In the genomic region with DNA sequence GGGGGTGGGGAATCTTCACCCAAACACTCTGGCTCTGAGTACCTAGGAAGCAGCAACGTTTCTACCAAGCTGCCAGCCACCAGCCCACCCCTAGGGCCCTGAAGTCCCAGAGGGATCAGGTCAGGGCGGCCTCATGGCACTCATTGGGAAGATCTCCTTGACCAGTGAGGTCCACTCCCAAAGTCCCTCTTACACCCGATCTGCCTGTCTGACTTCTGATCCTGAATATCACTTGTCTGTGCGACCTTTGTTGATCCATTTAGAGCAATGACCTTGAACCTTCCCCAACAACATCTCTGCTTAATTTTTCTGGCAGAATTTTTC, we compare ENCODE assay signal across 10 cellular contexts. TPM values are rescaled to one million over a fixed set of nuclear protein-coding genes. Genes with fewer than 3 reads are reported as not detected.
DNase-seq lines count a peak whose midpoint lies in the region; ATAC-seq and TF ChIP-seq lines count a peak whose summit lies in the region.
"Had no signal": no experiment of that assay in that cellular context is flagged by ENCODE, and none has a peak within 500 bp of the region (broad histone marks: within the 10 kb centered on the region; RNA-seq: fewer than 3 reads in every experiment).

No MANE protein-coding gene starts in this region.

- DNase-seq in stimulated activated naive CD8-positive, alpha-beta T cell treated with anti-CD3 and anti-CD28 coated beads, Interleukin-15, Interleukin-2, amounts not matched to agents 100 U/mL and 50 U/mL, for 24 hours: no peak
- DNase-seq in activated B cell treated with CpG ODN at 0.5 μM for 24 hours (no peak), immature natural killer cell (no peak), vagina (ENCODE audit: extremely low spot score in 2 of 2) (no peak), cerebellar cortex (ENCODE audit: low spot score) (no peak)

- POLR2A ChIA-PET in activated B cell treated with CpG ODN at 0.5 μM for 24 hours (lab: Charles Lee): interaction anchor here (0.6 to 1.2 kb wide), 3 partner anchors 9 to 110 kb away, joined by 3 to 10 read pairs (median 4); no protein-coding TSS in a partner anchor

- intact Hi-C loops in activated B cell treated with CpG ODN at 0.5 μM for 24 hours (cut with micrococcal nuclease) (loop anchor here (1.0 to 2.0 kb wide), 2 partner anchors 22 to 51 kb away; a partner anchor contains a TSS), vagina (cut with DNase I) (no loop called here)

- H3K27me3 ChIP-seq in vagina: no peaks in the 10 kb centered on the region

- H3K9me3 Mint-ChIP-seq in stimulated activated naive CD8-positive, alpha-beta T cell treated with anti-CD3 and anti-CD28 coated beads, Interleukin-15, Interleukin-2, amounts not matched to agents 100 ng/mL and 50 ng/mL, for 24 hours: no peaks in the 10 kb centered on the region
- no peaks in the 10 kb centered on the region for H3K9me3 Mint-ChIP-seq in activated B cell treated with CpG ODN at 0.5 μM for 24 hours
- no peaks in the 10 kb centered on the region for H3K9me3 Mint-ChIP-seq in immature natural killer cell

- H3K36me3 Mint-ChIP-seq in stimulated activated naive CD8-positive, alpha-beta T cell treated with anti-CD3 and anti-CD28 coated beads, Interleukin-15, Interleukin-2, amounts not matched to agents 100 ng/mL and 50 ng/mL, for 24 hours (ENCODE audit: low read depth): no peaks in the 10 kb centered on the region
- H3K36me3 Mint-ChIP-seq in activated B cell treated with CpG ODN at 0.5 μM for 24 hours (ENCODE audit: low read depth): no peaks in the 10 kb centered on the region
- peaks cover 0 to 3% (median 0%) of the 10 kb centered on the region in 3 donors for H3K36me3 Mint-ChIP-seq in immature natural killer cell

- H3K4me3 ChIP-seq in vagina: no peak overlapping the region
- H3K4me3 ChIP-seq: HAP-1 had no signal

- TF ChIP-seq POLR2A in vagina (IDR thresholded peaks at IDR 0.05): no peak

- H3K36me3 ChIP-seq in vagina: no peaks in the 10 kb centered on the region
- H3K36me3 ChIP-seq: HAP-1 had no signal

- H3K4me1 ChIP-seq in vagina: peaks cover 4% of the 10 kb centered on the region
- H3K4me1 ChIP-seq: HAP-1 had no signal

- H3K4me1 Mint-ChIP-seq in stimulated activated naive CD8-positive, alpha-beta T cell treated with anti-CD3 and anti-CD28 coated beads, Interleukin-15, Interleukin-2, amounts not matched to agents 100 ng/mL and 50 ng/mL, for 24 hours (ENCODE audit: low read depth): peaks cover 33% of the 10 kb centered on the region
- H3K4me1 Mint-ChIP-seq in activated B cell treated with CpG ODN at 0.5 μM for 24 hours (peaks cover 26% of the 10 kb centered on the region), immature natural killer cell (peaks cover 13 to 17% of the 10 kb centered on the region in 2 donors)

- H3K27ac Mint-ChIP-seq in stimulated activated naive CD8-positive, alpha-beta T cell treated with anti-CD3 and anti-CD28 coated beads, Interleukin-15, Interleukin-2, amounts not matched to agents 100 ng/mL and 50 ng/mL, for 24 hours: peak overlapping the region; percentile 88
- peak overlapping the region; percentile 46 for H3K27ac Mint-ChIP-seq in activated B cell treated with CpG ODN at 0.5 μM for 24 hours
- H3K27ac Mint-ChIP-seq in immature natural killer cell: peak overlapping the region; percentile 77 to 96 (median 90)

- no peaks in the 10 kb centered on the region for H3K9me3 ChIP-seq in vagina
- H3K9me3 ChIP-seq: HAP-1 had no signal

- no peak for ATAC-seq in stimulated activated naive CD8-positive, alpha-beta T cell treated with anti-CD3 and anti-CD28 coated beads, Interleukin-15, Interleukin-2, amounts not matched to agents 100 U/mL and 50 U/mL, for 24 hours
- ATAC-seq in activated B cell treated with CpG ODN at 0.5 μM for 24 hours (ENCODE audit: low read depth) (no peak), HG02759 (IDR thresholded peaks at IDR 0.05; ENCODE audit: unreplicated experiment) (no peak), HG03571 (IDR thresholded peaks at IDR 0.05; ENCODE audit: unreplicated experiment) (no peak)

- CTCF ChIA-PET in activated B cell treated with CpG ODN at 0.5 μM for 24 hours (lab: Charles Lee): interaction anchor here (1.6 kb wide), 1 partner anchor 11 kb away, joined by 4 read pairs; no protein-coding TSS in a partner anchor

- peak overlapping the region; percentile 40 for H3K27ac ChIP-seq in vagina

- peak overlapping the region; percentile 56 for H3K4me3 Mint-ChIP-seq in stimulated activated naive CD8-positive, alpha-beta T cell treated with anti-CD3 and anti-CD28 coated beads, Interleukin-15, Interleukin-2, amounts not matched to agents 100 ng/mL and 50 ng/mL, for 24 hours
- H3K4me3 Mint-ChIP-seq in activated B cell treated with CpG ODN at 0.5 μM for 24 hours (peak overlapping the region; percentile 62), immature natural killer cell (peak overlapping the region; percentile 53 to 80 (median 70))

- H3K27me3 Mint-ChIP-seq in stimulated activated naive CD8-positive, alpha-beta T cell treated with anti-CD3 and anti-CD28 coated beads, Interleukin-15, Interleukin-2, amounts not matched to agents 100 ng/mL and 50 ng/mL, for 24 hours: peaks cover 5% of the 10 kb centered on the region
- H3K27me3 Mint-ChIP-seq in activated B cell treated with CpG ODN at 0.5 μM for 24 hours (peaks cover 5% of the 10 kb centered on the region), immature natural killer cell (ENCODE audit: low read depth in 3 of 3) (peaks cover 0 to 7% (median 2%) of the 10 kb centered on the region in 3 donors)

- TF ChIP-seq CTCF in activated B cell treated with CpG ODN at 0.5 μM for 24 hours (IDR thresholded peaks at IDR 0.05) (no peak), vagina (IDR thresholded peaks at IDR 0.05) (no peak)

RNA-seq across cellular contexts. Expression of a gene that starts 2.1 kb away (rescaled TPM):
- total RNA-seq in activated B cell treated with CpG ODN at 0.5 μM for 24 hours (0.80 and 1.3 TPM in 2 replicates), vagina (28.2 TPM)
- 1 to 10 TPM in 2 of 3 donors, under 1 TPM in 1; 0.25 to 2.8 (median 2.3) TPM for polyA plus RNA-seq in immature natural killer cell
- polyA plus RNA-seq: neural cell had no signal

RNA-seq across cellular contexts. Expression of a gene that starts 39.6 kb away (rescaled TPM):
- total RNA-seq in activated B cell treated with CpG ODN at 0.5 μM for 24 hours (3.1 and 3.9 TPM in 2 replicates), vagina (33.6 TPM)
- under 1 TPM in 1 of 3 donors, not detected in 2; 0.09 TPM for polyA plus RNA-seq in immature natural killer cell

RNA-seq across cellular contexts. Expression of a gene that starts 44.8 kb away (rescaled TPM):
- total RNA-seq in activated B cell treated with CpG ODN at 0.5 μM for 24 hours (27.3 and 29.7 TPM in 2 replicates), vagina (not detected)
- 100 to 1,000 TPM; 238 to 344 (median 258) TPM for polyA plus RNA-seq in immature natural killer cell
- polyA plus RNA-seq: neural cell had no signal

RNA-seq across cellular contexts. Expression of a gene that starts 52.0 kb away (rescaled TPM):
- total RNA-seq in activated B cell treated with CpG ODN at 0.5 μM for 24 hours (61.1 and 64.8 TPM in 2 replicates), vagina (34.9 TPM)
- 10 to 100 TPM; 22.8 to 58.8 (median 55.2) TPM for polyA plus RNA-seq in immature natural killer cell

Comparison
In these comparisons a context has a peak if more than half of its experiments do, and no peak if none do; other contexts are left out.
1. RNA of a gene that starts 2.1 kb away (total RNA-seq): 28.2 TPM in vagina (single experiment); 0.80 to 1.3 TPM in activated B cell treated with CpG ODN at 0.5 μM for 24 hours; every median in the first group is over 10 times any median in the second.
2. RNA of a gene that starts 44.8 kb away (total RNA-seq): 27.3 to 29.7 TPM in activated B cell treated with CpG ODN at 0.5 μM for 24 hours; not detected in vagina (single experiment); every median in the first group is over 10 times any median in the second.
3. Peak in every context shown above with its lines, with median percentiles within 50 percentile points of each other: H3K27ac Mint-ChIP-seq and H3K4me3 Mint-ChIP-seq.